In the genomic region with DNA sequence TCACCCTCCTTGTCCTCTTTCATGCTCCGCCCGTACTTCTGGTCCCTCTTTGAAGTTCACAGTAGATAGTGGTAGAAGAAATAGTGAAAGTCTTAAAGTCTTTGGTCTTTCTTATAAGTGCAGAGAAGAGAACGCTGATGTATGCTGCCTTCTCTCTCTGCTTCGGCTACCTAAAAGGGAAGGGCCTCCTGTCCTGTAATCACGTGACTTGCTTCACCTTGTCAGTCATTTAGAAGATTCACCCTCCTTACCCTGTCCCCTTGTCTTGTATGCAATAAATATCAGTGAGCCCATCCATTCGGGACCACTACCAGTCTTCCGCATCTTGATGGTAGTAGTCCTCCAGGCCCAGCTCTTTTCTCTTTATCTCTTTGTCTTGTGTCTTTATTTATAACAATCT, we compare ENCODE assay signal across 26 cellular contexts.
"Had no signal": no experiment of that assay in that cellular context is flagged by ENCODE, and none has a peak within 500 bp of the region (broad histone marks: within the 10 kb centered on the region; RNA-seq: fewer than 3 reads in every experiment).

No MANE protein-coding gene starts in this region.

- H3K4me1 ChIP-seq: left ventricle myocardium inferior, pancreas, prostate gland, sigmoid colon, suprapubic skin, tibial artery, uterus had no signal

- ATAC-seq: mucosa of descending colon; naive thymus-derived CD4-positive, alpha-beta T cell; natural killer cell treated with Interleukin-12 subunit alpha and Interleukin-12 subunit beta and Interleukin-15 and Interleukin-18, amount 100 ng/mL, for 72 hours; pancreas; right cardiac atrium; stimulated activated effector memory CD8-positive, alpha-beta T cell treated with anti-CD3 and anti-CD28 coated beads, Interleukin-12 subunit alpha, Interleukin-12 subunit beta, amount 100 ng/mL, for 72 hours had no signal

- H3K27ac Mint-ChIP-seq: memory B cell; naive thymus-derived CD4-positive, alpha-beta T cell; stimulated activated effector memory CD8-positive, alpha-beta T cell treated with anti-CD3 and anti-CD28 coated beads, Interleukin-12 subunit alpha, Interleukin-12 subunit beta, amount 100 ng/mL, for 72 hours; stimulated activated naive CD8-positive, alpha-beta T cell treated with anti-CD3 and anti-CD28 coated beads, Interleukin-15, Interleukin-2, amounts not matched to agents 100 ng/mL and 50 ng/mL, for 24 hours; type B pancreatic cell had no signal

- H3K27me3 Mint-ChIP-seq: memory B cell; naive thymus-derived CD4-positive, alpha-beta T cell; natural killer cell treated with Interleukin-12 subunit alpha and Interleukin-12 subunit beta and Interleukin-15 and Interleukin-18, amount 100 ng/mL, for 72 hours; stimulated activated naive CD8-positive, alpha-beta T cell treated with anti-CD3 and anti-CD28 coated beads, Interleukin-15, Interleukin-2, amounts not matched to agents 100 ng/mL and 50 ng/mL, for 24 hours; type B pancreatic cell had no signal

- H3K27me3 ChIP-seq: hepatocyte, pancreas, sigmoid colon, spleen, suprapubic skin, uterus had no signal

- H3K79me2 ChIP-seq: hepatocyte had no signal

- H3K27ac ChIP-seq: hepatocyte, left ventricle myocardium inferior, pancreas, prostate gland, sigmoid colon, spleen, suprapubic skin, thoracic aorta, tibial artery, uterus had no signal

- H3K36me3 Mint-ChIP-seq: stimulated activated effector memory CD8-positive, alpha-beta T cell treated with anti-CD3 and anti-CD28 coated beads, Interleukin-12 subunit alpha, Interleukin-12 subunit beta, amount 100 ng/mL, for 72 hours; type B pancreatic cell had no signal

- H2AFZ ChIP-seq: hepatocyte had no signal

- H3K36me3 ChIP-seq: left ventricle myocardium inferior, pancreas, prostate gland, sigmoid colon, spleen, suprapubic skin, thoracic aorta, tibial artery, uterus had no signal

- DNase-seq: islet precursor cell; left ventricle myocardium inferior; midbrain; mucosa of descending colon; naive thymus-derived CD4-positive, alpha-beta T cell; nucleus accumbens; pancreas; posterior cingulate gyrus; retina; right cardiac atrium; sigmoid colon; small intestine; spleen; stimulated activated CD4-positive, alpha-beta T cell treated with anti-CD3 and anti-CD28 coated beads, Interleukin-4, amount 100 ng/mL, for 24 hours; stimulated activated naive CD4-positive, alpha-beta T cell; tibial artery; uterus had no signal

- H3K9me3 ChIP-seq: mucosa of descending colon, pancreas, prostate gland, sigmoid colon, suprapubic skin, tibial artery, uterus had no signal

- H3K4me3 ChIP-seq: hepatocyte, left ventricle myocardium inferior, mucosa of descending colon, pancreas, prostate gland, sigmoid colon, spleen, suprapubic skin, thoracic aorta, tibial artery, uterus had no signal

- H3K4me3 Mint-ChIP-seq: memory B cell; naive thymus-derived CD4-positive, alpha-beta T cell; natural killer cell treated with Interleukin-12 subunit alpha and Interleukin-12 subunit beta and Interleukin-15 and Interleukin-18, amount 100 ng/mL, for 72 hours; stimulated activated effector memory CD8-positive, alpha-beta T cell treated with anti-CD3 and anti-CD28 coated beads, Interleukin-12 subunit alpha, Interleukin-12 subunit beta, amount 100 ng/mL, for 72 hours; stimulated activated naive CD8-positive, alpha-beta T cell treated with anti-CD3 and anti-CD28 coated beads, Interleukin-15, Interleukin-2, amounts not matched to agents 100 ng/mL and 50 ng/mL, for 24 hours; type B pancreatic cell had no signal

- H3K4me2 ChIP-seq: hepatocyte had no signal
